ENCODE assay signal across 30 cellular contexts in the genomic region with DNA sequence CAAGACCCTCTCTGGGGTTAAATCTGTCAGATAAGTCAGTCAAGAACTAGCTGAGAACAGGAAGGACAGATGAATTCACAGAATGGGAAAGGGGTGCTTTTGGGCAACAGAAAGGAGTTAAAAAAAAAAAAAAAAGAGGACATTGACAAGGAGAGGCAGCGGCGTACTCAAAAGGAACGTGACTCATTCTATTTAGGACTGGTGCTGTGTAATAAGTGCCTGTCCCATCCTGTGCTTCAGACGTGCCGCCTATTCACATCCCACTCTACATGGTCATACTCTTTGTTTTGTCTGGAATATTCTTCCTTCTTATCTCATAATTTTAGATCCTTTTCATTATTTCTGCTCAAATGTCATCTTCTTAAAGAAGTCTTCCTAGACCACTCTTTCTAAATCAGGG.
"Had no signal": no experiment of that assay in that cellular context is flagged by ENCODE, and none has a peak within 500 bp of the region (broad histone marks: within the 10 kb centered on the region; RNA-seq: fewer than 3 reads in every experiment).

No MANE protein-coding gene starts in this region.

- H3K4me1 Mint-ChIP-seq: activated CD4-positive, alpha-beta memory T cell treated with anti-CD3 and anti-CD28 coated beads, Interleukin-2, amount 10 ng/mL, durations not matched to agents 7 days and 5 days; activated CD4-positive, alpha-beta T cell treated with anti-CD3 and anti-CD28 coated beads, Interleukin-2, amount 10 ng/mL, durations not matched to agents 7 days and 5 days; activated naive CD4-positive, alpha-beta T cell treated with anti-CD3 and anti-CD28 coated beads, Interleukin-2, amount 10 ng/mL, durations not matched to agents 7 days and 5 days; activated naive CD8-positive, alpha-beta T cell treated with anti-CD3 and anti-CD28 coated beads, Interleukin-2, amount 10 ng/mL, durations not matched to agents 7 days and 5 days; central memory CD8-positive, alpha-beta T cell; neural crest cell; WTC11 had no signal

- H3K4me3 ChIP-seq: ascending aorta, esophagus squamous epithelium, lower lobe of right lung, thoracic aorta, upper lobe of left lung, vagina had no signal

- H3K4me1 ChIP-seq: ascending aorta, lower lobe of right lung, parathyroid adenoma, upper lobe of left lung, vagina had no signal

- H3K9ac ChIP-seq: parathyroid adenoma had no signal

- H3K27me3 ChIP-seq: ascending aorta, esophagus squamous epithelium, upper lobe of left lung, vagina had no signal

- H3K27ac ChIP-seq: ascending aorta, esophagus squamous epithelium, lower lobe of right lung, parathyroid adenoma, thoracic aorta, upper lobe of left lung, vagina had no signal

- H3K9me3 ChIP-seq: lower lobe of right lung, vagina had no signal

- H2AFZ ChIP-seq: parathyroid adenoma had no signal

- DNase-seq: activated CD4-positive, alpha-beta memory T cell treated with anti-CD3 and anti-CD28 coated beads, Interleukin-2, amount 10 ng/mL, durations not matched to agents 7 days and 5 days; activated CD4-positive, alpha-beta T cell treated with anti-CD3 and anti-CD28 coated beads for 1 hour; activated CD4-positive, alpha-beta T cell treated with anti-CD3 and anti-CD28 coated beads, Interleukin-2, amount 10 ng/mL, durations not matched to agents 7 days and 5 days; activated CD8-positive, alpha-beta memory T cell treated with anti-CD3 and anti-CD28 coated beads, Interleukin-2, amount 50 U/mL, for 48 hours; activated gamma-delta T cell; activated naive CD4-positive, alpha-beta T cell treated with anti-CD3 and anti-CD28 coated beads, Interleukin-2, amount 10 ng/mL, durations not matched to agents 7 days and 5 days; activated naive CD8-positive, alpha-beta T cell treated with anti-CD3 and anti-CD28 coated beads, Interleukin-2, amount 10 ng/mL, durations not matched to agents 7 days and 5 days; activated T-cell treated with anti-CD3 and anti-CD28 coated beads, Interleukin-2, amount 50 U/mL, for 24 hours; effector CD8-positive, alpha-beta T cell; esophagus squamous epithelium; lower lobe of right lung; mesenchymal stem cell; naive thymus-derived CD8-positive, alpha-beta T cell; nucleus accumbens; right cardiac atrium; stimulated activated CD4-positive, alpha-beta T cell treated with anti-CD3 and anti-CD28 coated beads, Interleukin-4, amount 100 ng/mL, for 1 hour; SW 1271; T-helper 17 cell; T1000; upper lobe of left lung had no signal

- H3K27me3 Mint-ChIP-seq: activated CD4-positive, alpha-beta memory T cell treated with anti-CD3 and anti-CD28 coated beads, Interleukin-2, amount 10 ng/mL, durations not matched to agents 7 days and 5 days; activated CD4-positive, alpha-beta T cell treated with anti-CD3 and anti-CD28 coated beads, Interleukin-2, amount 10 ng/mL, durations not matched to agents 7 days and 5 days; activated naive CD4-positive, alpha-beta T cell treated with anti-CD3 and anti-CD28 coated beads, Interleukin-2, amount 10 ng/mL, durations not matched to agents 7 days and 5 days; activated naive CD8-positive, alpha-beta T cell treated with anti-CD3 and anti-CD28 coated beads, Interleukin-2, amount 10 ng/mL, durations not matched to agents 7 days and 5 days; activated T-cell treated with anti-CD3 and anti-CD28 coated beads, Interleukin-2, amount 50 U/mL, for 24 hours; central memory CD8-positive, alpha-beta T cell; dendritic cell treated with granulocyte-macrophage colony-stimulating factor and Interleukin-4, amounts not matched to agents 40 ng/mL and 50 ng/mL, for 4 days; naive thymus-derived CD8-positive, alpha-beta T cell; stimulated activated naive CD8-positive, alpha-beta T cell treated with anti-CD3 and anti-CD28 coated beads, Interleukin-15, Interleukin-2, amounts not matched to agents 100 ng/mL and 50 ng/mL, for 24 hours; T-helper 17 cell had no signal

- H3K27ac Mint-ChIP-seq: activated CD4-positive, alpha-beta memory T cell treated with anti-CD3 and anti-CD28 coated beads, Interleukin-2, amount 10 ng/mL, durations not matched to agents 7 days and 5 days; activated CD4-positive, alpha-beta T cell treated with anti-CD3 and anti-CD28 coated beads, Interleukin-2, amount 10 ng/mL, durations not matched to agents 7 days and 5 days; activated naive CD4-positive, alpha-beta T cell treated with anti-CD3 and anti-CD28 coated beads, Interleukin-2, amount 10 ng/mL, durations not matched to agents 7 days and 5 days; activated naive CD8-positive, alpha-beta T cell treated with anti-CD3 and anti-CD28 coated beads, Interleukin-2, amount 10 ng/mL, durations not matched to agents 7 days and 5 days; activated T-cell treated with anti-CD3 and anti-CD28 coated beads, Interleukin-2, amount 50 U/mL, for 24 hours; dendritic cell treated with granulocyte-macrophage colony-stimulating factor and Interleukin-4, amounts not matched to agents 40 ng/mL and 50 ng/mL, for 4 days; stimulated activated naive CD8-positive, alpha-beta T cell treated with anti-CD3 and anti-CD28 coated beads, Interleukin-15, Interleukin-2, amounts not matched to agents 100 ng/mL and 50 ng/mL, for 24 hours; T-helper 17 cell; WTC11 had no signal

- H3K9me3 Mint-ChIP-seq: activated CD4-positive, alpha-beta memory T cell treated with anti-CD3 and anti-CD28 coated beads, Interleukin-2, amount 10 ng/mL, durations not matched to agents 7 days and 5 days; activated T-cell treated with anti-CD3 and anti-CD28 coated beads, Interleukin-2, amount 50 U/mL, for 24 hours; central memory CD8-positive, alpha-beta T cell; dendritic cell treated with granulocyte-macrophage colony-stimulating factor and Interleukin-4, amounts not matched to agents 40 ng/mL and 50 ng/mL, for 4 days; stimulated activated naive CD8-positive, alpha-beta T cell treated with anti-CD3 and anti-CD28 coated beads, Interleukin-15, Interleukin-2, amounts not matched to agents 100 ng/mL and 50 ng/mL, for 24 hours had no signal

- ATAC-seq: left lobe of liver; lower lobe of right lung; naive thymus-derived CD8-positive, alpha-beta T cell; right cardiac atrium; T-helper 17 cell had no signal

- H3K79me2 ChIP-seq: parathyroid adenoma had no signal

- H3K4me3 Mint-ChIP-seq: activated CD4-positive, alpha-beta memory T cell treated with anti-CD3 and anti-CD28 coated beads, Interleukin-2, amount 10 ng/mL, durations not matched to agents 7 days and 5 days; activated CD4-positive, alpha-beta T cell treated with anti-CD3 and anti-CD28 coated beads, Interleukin-2, amount 10 ng/mL, durations not matched to agents 7 days and 5 days; activated naive CD4-positive, alpha-beta T cell treated with anti-CD3 and anti-CD28 coated beads, Interleukin-2, amount 10 ng/mL, durations not matched to agents 7 days and 5 days; activated naive CD8-positive, alpha-beta T cell treated with anti-CD3 and anti-CD28 coated beads, Interleukin-2, amount 10 ng/mL, durations not matched to agents 7 days and 5 days; activated T-cell treated with anti-CD3 and anti-CD28 coated beads, Interleukin-2, amount 50 U/mL, for 24 hours; central memory CD8-positive, alpha-beta T cell; dendritic cell treated with granulocyte-macrophage colony-stimulating factor and Interleukin-4, amounts not matched to agents 40 ng/mL and 50 ng/mL, for 4 days; neural crest cell; stimulated activated naive CD8-positive, alpha-beta T cell treated with anti-CD3 and anti-CD28 coated beads, Interleukin-15, Interleukin-2, amounts not matched to agents 100 ng/mL and 50 ng/mL, for 24 hours; T-helper 17 cell; WTC11 had no signal
